30 cellular contexts compared by ENCODE assay signal in the genomic region with DNA sequence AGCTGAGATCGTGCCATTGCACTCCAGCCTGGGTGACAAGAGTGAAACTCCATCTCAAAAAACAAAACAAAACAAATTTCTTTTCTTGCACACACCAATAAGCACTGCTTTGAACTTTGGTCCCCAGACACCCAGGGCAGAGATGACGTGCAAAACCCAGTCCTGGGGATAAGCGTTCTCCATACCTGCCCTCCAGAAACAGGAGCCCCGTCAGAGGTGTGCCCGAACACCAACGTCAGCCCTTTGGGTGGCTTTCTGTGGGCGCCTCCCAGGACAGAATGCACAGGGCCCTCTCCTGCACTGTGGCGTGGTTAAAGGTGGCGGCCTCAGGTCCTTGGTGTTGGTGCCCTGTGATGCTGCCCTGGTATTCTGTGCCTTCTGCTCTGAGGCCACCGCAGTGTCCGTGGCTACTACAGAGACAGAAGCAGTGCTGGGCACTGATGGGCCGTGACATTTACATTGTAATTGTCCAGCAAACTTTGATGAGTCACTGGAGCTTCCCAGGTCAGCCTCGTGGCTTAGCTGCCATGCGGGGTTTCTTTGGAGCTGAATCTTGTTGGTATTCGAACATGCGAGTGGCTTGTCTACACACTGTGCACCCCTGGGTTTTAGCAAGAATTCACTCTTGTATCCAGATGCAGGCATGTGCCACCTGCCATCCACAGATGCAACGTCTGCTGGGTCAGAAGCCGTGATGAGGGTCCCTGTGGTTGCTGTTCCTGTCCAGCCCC. TPM values are rescaled to one million over a fixed set of nuclear protein-coding genes. Genes with fewer than 3 reads are reported as not detected.
DNase-seq lines count a peak whose midpoint lies in the region; ATAC-seq and TF ChIP-seq lines count a peak whose summit lies in the region.
"Had no signal": no experiment of that assay in that cellular context is flagged by ENCODE, and none has a peak within 500 bp of the region (broad histone marks: within the 10 kb centered on the region; RNA-seq: fewer than 3 reads in every experiment).

No MANE protein-coding gene starts in this region.

- no peaks in the 10 kb centered on the region for H3K9me2 ChIP-seq in HCT116 (ENCODE audit: insufficient read depth)

- H3K36me3 Mint-ChIP-seq in chondrocyte (ENCODE audit: low read depth), result peaks cover 15% of the 10 kb centered on the region
- H3K36me3 Mint-ChIP-seq: CD8-positive, alpha-beta memory T cell had no signal

- H3K27me3 Mint-ChIP-seq in chondrocyte (ENCODE audit: low read depth), result no peaks in the 10 kb centered on the region

- BruUV-seq in HCT116 (replicated peaks; lab: Mats Ljungman, UMichigan), result no TSS peak

- intact Hi-C loops in HCT116 (cut with micrococcal nuclease), result no loop called here
- intact Hi-C loops in spleen (cut with DNase I; ENCODE audit: low total_unique reads), result no loop called here

- H3K9me3 Mint-ChIP-seq in chondrocyte (ENCODE audit: low read depth), result no peaks in the 10 kb centered on the region
- H3K9me3 Mint-ChIP-seq: CD14-positive monocyte had no signal

- ATAC-seq in HCT116 (peak; percentile 31; the same call in 1 of the 2 replicates), HG03378 (IDR thresholded peaks at IDR 0.05; ENCODE audit: unreplicated experiment) (no peak)

- H3K27ac ChIP-seq in HCT116 (ENCODE audit: low read depth, low read length), result no peak overlapping the region
- peak overlapping the region; percentile 78 to 91 for H3K27ac ChIP-seq in liver (ENCODE audit: low read depth in 1 of 2, low read length in 2 of 2)
- no peak overlapping the region for H3K27ac ChIP-seq in spleen
- H3K27ac ChIP-seq: PC-9 had no signal

- RAD21 ChIA-PET in HCT116 (lab: Charles Lee; ENCODE audit: low non-redundant PET in 1 of 2, low total read pairs in 2 of 2, uncharacterized antibody in 2 of 2, unreplicated experiment in 2 of 2), result no interaction called here

- H3K27ac Mint-ChIP-seq in chondrocyte (ENCODE audit: unreplicated experiment), result no peak overlapping the region
- H3K27ac Mint-ChIP-seq: CD14-positive monocyte; CD8-positive, alpha-beta memory T cell had no signal

- TF ChIP-seq POLR2A in HCT116 (IDR thresholded peaks at IDR 0.05; ENCODE audit: borderline replicate concordance, extremely low read depth, insufficient read depth, insufficient read length) (no peak), spleen (IDR thresholded peaks at IDR 0.05) (no peak)

- H3K4me1 ChIP-seq in HCT116 (ENCODE audit: control insufficient read depth in 1 of 2, insufficient read depth in 2 of 2, low read length in 2 of 2), result peaks cover 0 to 12% of the 10 kb centered on the region in 2 experiments; a peak in 2 of 4 replicates
- H3K4me1 ChIP-seq in liver (ENCODE audit: control insufficient read depth in 4 of 4, insufficient read depth in 4 of 4, low read length in 3 of 4), result peaks cover 2 to 41% (median 29%) of the 10 kb centered on the region in 4 donors
- no peaks in the 10 kb centered on the region for H3K4me1 ChIP-seq in spleen
- H3K4me1 ChIP-seq: BE2C had no signal

- no peak overlapping the region for H3K4me3 Mint-ChIP-seq in chondrocyte (ENCODE audit: unreplicated experiment)
- H3K4me3 Mint-ChIP-seq: CD14-positive monocyte; CD8-positive, alpha-beta memory T cell had no signal

- H3K27me3 ChIP-seq in HCT116 (ENCODE audit: insufficient read depth, low read length) (no peaks in the 10 kb centered on the region), liver (ENCODE audit: control insufficient read depth in 4 of 4, insufficient read depth in 4 of 4, low read length in 3 of 4) (no peaks in the 10 kb centered on the region), spleen (replicated peaks in 1 of 7) (no peaks in the 10 kb centered on the region)
- H3K27me3 ChIP-seq: BE2C, MG63 had no signal

- no peak overlapping the region for H3K4me2 ChIP-seq in HCT116 (ENCODE audit: low read length)
- H3K4me2 ChIP-seq: PC-9 had no signal

- CTCF ChIA-PET in HCT116 (lab: Charles Lee), result no interaction called here

- no peaks in the 10 kb centered on the region for H3K4me1 Mint-ChIP-seq in chondrocyte (ENCODE audit: low read depth)
- H3K4me1 Mint-ChIP-seq: CD14-positive monocyte; CD8-positive, alpha-beta memory T cell had no signal

- H3K4me3 ChIP-seq in HCT116 (replicated peaks in 1 of 2; ENCODE audit: low read depth in 1 of 2, low read length in 2 of 2) (no peak overlapping the region), liver (ENCODE audit: low read depth in 1 of 3, low read length in 3 of 3) (peak overlapping the region in 1 of 3 donors; percentile 18), spleen (no peak overlapping the region)
- H3K4me3 ChIP-seq: MG63, PC-9 had no signal

- H3K9ac ChIP-seq in HCT116 (ENCODE audit: low read length) (no peak overlapping the region), liver (ENCODE audit: low read depth in 1 of 2, low read length in 2 of 2) (no peak overlapping the region)

- no peak overlapping the region for H2AFZ ChIP-seq in HCT116 (ENCODE audit: low read depth, low read length, poor library complexity, severe bottlenecking)
- H2AFZ ChIP-seq: PC-9 had no signal

- no peaks in the 10 kb centered on the region for H3K9me3 ChIP-seq in HCT116 (ENCODE audit: control insufficient read depth in 1 of 2, insufficient read depth in 1 of 2, low read depth in 1 of 2, low read length in 2 of 2)
- no peaks in the 10 kb centered on the region for H3K9me3 ChIP-seq in liver (ENCODE audit: control insufficient read depth in 4 of 4, low read length in 3 of 4)
- H3K9me3 ChIP-seq in spleen, result no peaks in the 10 kb centered on the region
- H3K9me3 ChIP-seq: BE2C, MG63 had no signal

- DNase-seq in HCT116 (ENCODE audit: low read depth, low spot score) (no peak), chondrocyte (ENCODE audit: low spot score) (peak; percentile 59), spleen (peak; percentile 50), mesenteric fat pad (ENCODE audit: low spot score) (no peak), NCI-H526 treated with DMSO at 0.1 percent for 48 hours (lab: John Stamatoyannopoulos, UW) (no peak)
- DNase-seq: ACHN, BE2C, DMS 273 treated with DMSO at 0.1 percent for 48 hours, DMS79, GF-D8, GOT3, HCEC 1CT, KBM-7, MG63, NCI-H1105 treated with DMSO at 0.1 percent for 48 hours, NCI-H146, NCI-H1930, NCI-H2107, NCI-H524, NCI-H774, PC-9, RPMI8226, SHP77 had no signal

- H4K20me1 ChIP-seq in HCT116 (ENCODE audit: insufficient read depth), result no peaks in the 10 kb centered on the region

- no peaks in the 10 kb centered on the region for H3K79me2 ChIP-seq in HCT116 (ENCODE audit: insufficient read depth, low read length)

- TF ChIP-seq RAD21 in HCT116 (IDR thresholded peaks at IDR 0.05; ENCODE audit: low read depth) (no peak), liver (IDR thresholded peaks at IDR 0.05) (no peak)

- TF ChIP-seq CTCF in HCT116 (IDR thresholded peaks at IDR 0.05 in 2 of 3, conservative IDR thresholded peaks at IDR 0.05 in 1 of 3; ENCODE audit: borderline replicate concordance in 1 of 3, insufficient read depth in 1 of 3, low read depth in 2 of 3, low read length in 2 of 3) (no peak), chondrocyte (IDR thresholded peaks at IDR 0.05) (no peak), liver (IDR thresholded peaks at IDR 0.05; ENCODE audit: low read depth, low read length, missing input control) (no peak), spleen (IDR thresholded peaks at IDR 0.05 in 8 of 11, conservative IDR thresholded peaks at IDR 0.05 in 3 of 11) (no peak)

- 71% methylated on average over 18 of the region's 18 CpGs for WGBS in liver
- 84 to 93% (median 90%) methylated on average over 18 of the region's 18 CpGs for WGBS in spleen, 5 donors

- peaks cover 0 to 19% of the 10 kb centered on the region in 2 experiments; a peak in 3 of 4 replicates for H3K36me3 ChIP-seq in HCT116 (ENCODE audit: control insufficient read depth in 1 of 2, insufficient read depth in 2 of 2, low read length in 2 of 2)
- peaks cover 2 to 21% (median 9%) of the 10 kb centered on the region in 4 donors for H3K36me3 ChIP-seq in liver (ENCODE audit: control insufficient read depth in 4 of 4, insufficient read depth in 3 of 4, low read depth in 1 of 4, low read length in 3 of 4)
- peaks cover 0 to 52% (median 29%) of the 10 kb centered on the region in 6 donors for H3K36me3 ChIP-seq in spleen
- H3K36me3 ChIP-seq: BE2C had no signal

- POLR2A ChIA-PET in HCT116 (lab: Charles Lee), result no interaction called here

TF ChIP-seq in HCT116, 20 proteins besides CTCF, POLR2A, EP300 and RAD21:
- TF ChIP-seq SP1 (IDR thresholded peaks at IDR 0.05; ENCODE audit: low read depth) (no peak), SIN3A (IDR thresholded peaks at IDR 0.05; ENCODE audit: low read depth) (no peak)

TF ChIP-seq in liver, 16 proteins besides CTCF, POLR2A, EP300 and RAD21:
- TF ChIP-seq HNF4A (conservative IDR thresholded peaks at IDR 0.05) (peak; percentile 55 to 69), SP1 (IDR thresholded peaks at IDR 0.05) (peak; percentile 56), FOXA2 (IDR thresholded peaks at IDR 0.05) (no peak)

RNA-seq across cellular contexts. Expression of a gene that starts 9.8 kb away (rescaled TPM):
- total RNA-seq in HCT116 (2021; ENCODE audit: unreplicated experiment) (32.0 TPM), chondrocyte (9.1 to 19.6 TPM (median 19.5 TPM) in 3 replicates), liver (1 to 10 TPM; 4.6 to 9.5 TPM), spleen (10 to 100 TPM in 2 of 7 donors, 1 to 10 TPM in 5; 6.7 to 18.7 (median 9.7) TPM), mesenteric fat pad (10.6 TPM)
- polyA plus RNA-seq in HCT116 (2012), result 23.3 and 23.7 TPM in 2 replicates
- polyA plus RNA-seq in liver (1 to 10 TPM; 1.5 to 3.7 TPM), spleen (1 to 10 TPM; 1.8 to 4.5 (median 2.3) TPM)

RNA-seq across cellular contexts. Expression of a gene that starts 11.1 kb away (rescaled TPM):
- 85.1 TPM for total RNA-seq in HCT116 (2021; ENCODE audit: unreplicated experiment)
- polyA plus RNA-seq in HCT116 (2012), result 135 and 169 TPM in 2 replicates
- total RNA-seq in chondrocyte, result 22.7 to 24.6 TPM (median 24.4 TPM) in 3 replicates
- 10 to 100 TPM; 10.9 to 13.1 TPM for total RNA-seq in liver
- 10 to 100 TPM; 49.9 to 71.8 TPM for polyA plus RNA-seq in liver
- total RNA-seq in spleen, result 10 to 100 TPM; 19.2 to 34.1 (median 24.1) TPM
- 10 to 100 TPM; 29.8 to 40.6 (median 34.5) TPM for polyA plus RNA-seq in spleen
- 25.9 TPM for total RNA-seq in mesenteric fat pad

RNA-seq across cellular contexts. Expression of a gene that starts 31.9 kb away (rescaled TPM):
- total RNA-seq in HCT116 (2021; ENCODE audit: unreplicated experiment) (not detected), chondrocyte (0.60 TPM in 1 of 3 replicates, not detected in the others), liver (not detected), spleen (not detected), mesenteric fat pad (2.3 TPM)
- polyA plus RNA-seq in HCT116 (2012), result not detected in 2 replicates
- polyA plus RNA-seq in liver (not detected), spleen (under 1 TPM in 1 of 3 donors, not detected in 2; 0.09 TPM)
- total RNA-seq: CD8-positive, alpha-beta memory T cell; HT-29; LHCN-M2; PC-9; SK-MEL-5 had no signal
- polyA plus RNA-seq: CD14-positive monocyte; CD8-positive, alpha-beta memory T cell had no signal

RNA-seq across cellular contexts. Expression of a gene that starts 56.6 kb away (rescaled TPM):
- total RNA-seq in HCT116 (2021; ENCODE audit: unreplicated experiment), result not detected
- not detected in 2 replicates for polyA plus RNA-seq in HCT116 (2012)
- total RNA-seq in chondrocyte, result 0.50 TPM in 1 of 3 replicates, not detected in the others
- total RNA-seq in liver, result not detected
- not detected for polyA plus RNA-seq in liver
- total RNA-seq in spleen, result under 1 TPM in 1 of 7 donors, not detected in 6; 0.40 TPM
- polyA plus RNA-seq in spleen, result not detected
- total RNA-seq in mesenteric fat pad, result not detected
- total RNA-seq: CD8-positive, alpha-beta memory T cell; HT-29; LHCN-M2; PC-9; SK-MEL-5 had no signal
- polyA plus RNA-seq: CD14-positive monocyte; CD8-positive, alpha-beta memory T cell had no signal

Comparison
In these comparisons a context has a peak if more than half of its experiments do, and no peak if none do; other contexts are left out.
1. DNase-seq: peak in chondrocyte (single experiment) and spleen (single experiment); none in HCT116 (single experiment), mesenteric fat pad (single experiment) and NCI-H526 treated with DMSO at 0.1 percent for 48 hours (single experiment).
2. H3K27ac ChIP-seq: peak in liver (2 of 2); none in HCT116 (single experiment) and spleen (0 of 8).